In genomic region chr19:55362990-55363716, GRCh38 we compare ENCODE assay signal across 16 cellular contexts. TPM values are rescaled to one million over a fixed set of nuclear protein-coding genes. Genes with fewer than 3 reads are reported as not detected.
DNase-seq lines count a peak whose midpoint lies in the region; FAIRE-seq and TF ChIP-seq lines count a peak whose summit lies in the region.
"Had no signal": no experiment of that assay in that cellular context is flagged by ENCODE, and none has a peak within 500 bp of the region (broad histone marks: within the 10 kb centered on the region; RNA-seq: fewer than 3 reads in every experiment).

GARIN5B (minus strand) TSS chr19:55363260; CDS start chr19:55363066, 194 bp downstream.

- H3K27ac Mint-ChIP-seq in HFFc6, result peak within 1 kb of the TSS; percentile 57
- H3K27ac Mint-ChIP-seq: IgD-negative memory B cell had no signal

- TF ChIP-seq EP300 in H1 (IDR thresholded peaks at IDR 0.05; ENCODE audit: borderline replicate concordance in 1 of 2, low read depth in 2 of 2, low read length in 2 of 2), result no peak

- H2AFZ ChIP-seq in H1 (ENCODE audit: low read length) (no peak within 1 kb of the TSS), mesenchymal stem cell (ENCODE audit: low read depth, low read length) (no peak within 1 kb of the TSS)

- H4K91ac ChIP-seq in H1 (replicated peaks; ENCODE audit: insufficient read length, low read length) (no peak within 1 kb of the TSS), mesenchymal stem cell (ENCODE audit: low read length) (no peak within 1 kb of the TSS)

- H3K23ac ChIP-seq in H1 (ENCODE audit: insufficient read length) (no peak within 1 kb of the TSS), mesenchymal stem cell (ENCODE audit: low read length in 2 of 2) (no peak within 1 kb of the TSS)

- H3K14ac ChIP-seq in H1 (ENCODE audit: insufficient read length) (no peak within 1 kb of the TSS), mesenchymal stem cell (ENCODE audit: low read length in 2 of 2) (no peak within 1 kb of the TSS)

- no peak for TF ChIP-seq CTCF in HFFc6 (IDR thresholded peaks at IDR 0.05)
- TF ChIP-seq CTCF in H1 (IDR thresholded peaks at IDR 0.05; ENCODE audit: control extremely low read depth in 1 of 3, insufficient read depth in 1 of 3, low read depth in 1 of 3, low read length in 3 of 3), result no peak
- TF ChIP-seq CTCF in testis (IDR thresholded peaks at IDR 0.05), result no peak

- whole genome bisulfite sequencing in H1 (ENCODE audit: extremely low coverage in 1 of 2, insufficient coverage in 1 of 2, insufficient read length in 1 of 2, insufficient replicate concordance in 2 of 2, low coverage in 1 of 2, low lambda C conversion rate in 2 of 2, missing lambda C conversion rate in 1 of 2), 2 experiments, result 89% methylated on average over 22 of the region's 27 CpGs; no CpG with 5 or more reads in 1 of the 2 experiments
- WGBS in mesenchymal stem cell, result 89% methylated on average over 27 of the region's 27 CpGs
- 75 to 100% methylated on average over 2 to 27 of the region's 27 CpGs for WGBS in testis, 2 donors

- H2BK12ac ChIP-seq in H1 (ENCODE audit: low read depth, low read length) (peak within 1 kb of the TSS; percentile 50; the same call in 1 of the 2 replicates), mesenchymal stem cell (ENCODE audit: low read length in 2 of 2) (no peak within 1 kb of the TSS)

- H3K18ac ChIP-seq in H1 (ENCODE audit: extremely low read depth, low read length) (no peak within 1 kb of the TSS; the same call in 1 of the 2 replicates), mesenchymal stem cell (ENCODE audit: low read depth in 1 of 2, low read length in 2 of 2) (no peak within 1 kb of the TSS)

- H3K27ac ChIP-seq in H1 (ENCODE audit: low read depth, low read length), result no peak within 1 kb of the TSS
- H3K27ac ChIP-seq in mesenchymal stem cell (ENCODE audit: low read length, poor library complexity, severe bottlenecking), result no peak within 1 kb of the TSS
- no peak within 1 kb of the TSS for H3K27ac ChIP-seq in testis

- no peak within 1 kb of the TSS for H3K4me3 Mint-ChIP-seq in HFFc6

- H2BK20ac ChIP-seq in H1 (ENCODE audit: low read length), result no peak within 1 kb of the TSS

- H2BK5ac ChIP-seq in H1 (ENCODE audit: low read depth, low read length) (no peak within 1 kb of the TSS; the same call in 1 of the 2 replicates), mesenchymal stem cell (ENCODE audit: low read depth, low read length, poor library complexity, severe bottlenecking) (no peak within 1 kb of the TSS)

- DNase-seq in HFFc6 (no peak), H1 (ENCODE audit: low read depth in 1 of 2, low spot score in 2 of 2) (no peak), mesenchymal stem cell (no peak), testis (no peak), GM19240 (ENCODE audit: insufficient read length, low spot score) (no peak), DMS79 (lab: John Stamatoyannopoulos, UW) (no peak), NOMO-1 treated with DMSO at 0.1 percent for 48 hours (lab: John Stamatoyannopoulos, UW; ENCODE audit: unreplicated experiment) (no peak)
- DNase-seq: COR-L47; Kasumi-1; NCI-H1105 treated with DMSO at 0.1 percent for 48 hours; NCI-H187; NCI-H526 treated with DMSO at 0.1 percent for 48 hours; NK-92 treated with Interleukin-12 subunit alpha and Interleukin-12 subunit beta, amount 100 ng/mL, for 24 hours; OCI-M1; RPMI8226 had no signal

- H3K4me1 Mint-ChIP-seq in HFFc6 (ENCODE audit: low read depth), result no peaks in the 10 kb centered on the region
- H3K4me1 Mint-ChIP-seq: IgD-negative memory B cell had no signal

- H3K27me3 Mint-ChIP-seq in HFFc6 (ENCODE audit: insufficient read depth), result peaks cover 4% of the 10 kb centered on the region; the same call in 1 of the 2 replicates

- H2AK5ac ChIP-seq in H1 (ENCODE audit: low read depth, low read length) (peak within 1 kb of the TSS; percentile 82; the same call in 1 of the 2 replicates), mesenchymal stem cell (ENCODE audit: low read length, severe bottlenecking) (no peak within 1 kb of the TSS)

- no peak within 1 kb of the TSS for H3K4me2 ChIP-seq in H1 (ENCODE audit: insufficient read depth in 1 of 2, low read depth in 2 of 2, low read length in 2 of 2)
- H3K4me2 ChIP-seq in mesenchymal stem cell (ENCODE audit: low read length, poor library complexity, severe bottlenecking), result no peak within 1 kb of the TSS

- CTCF ChIA-PET in H1 (lab: Charles Lee; ENCODE audit: partially characterized antibody), result interaction anchor here (0.7 to 2.5 kb wide), 4 partner anchors 9 to 217 kb away, joined by 3 to 11 read pairs (median 4); no protein-coding TSS in a partner anchor

- H3K4me1 ChIP-seq in H1 (replicated peaks in 1 of 4; ENCODE audit: control insufficient read depth in 3 of 4, insufficient read depth in 4 of 4, low read length in 3 of 4) (peaks cover 0 to 10% (median 8%) of the 10 kb centered on the region in 4 experiments; a peak in 6 of 7 replicates), mesenchymal stem cell (ENCODE audit: control insufficient read depth, insufficient read depth, low read depth, low read length) (peaks cover 31% of the 10 kb centered on the region), testis (no peaks in the 10 kb centered on the region)

- H3K4ac ChIP-seq in H1 (replicated peaks; ENCODE audit: insufficient read length, low read depth, low read length), result no peak within 1 kb of the TSS
- H3K4ac ChIP-seq in mesenchymal stem cell (ENCODE audit: low read depth in 1 of 2, low read length in 2 of 2), result no peak within 1 kb of the TSS

- H3K9me3 ChIP-seq in H1 (ENCODE audit: insufficient read depth in 2 of 2, low read depth in 1 of 2, low read length in 1 of 2) (no peaks in the 10 kb centered on the region), mesenchymal stem cell (ENCODE audit: control insufficient read depth, low read length) (no peaks in the 10 kb centered on the region), testis (no peaks in the 10 kb centered on the region)

- intact Hi-C loops in testis (cut with DNase I; ENCODE audit: low total_unique reads), result no loop called here

- no peaks in the 10 kb centered on the region for H3K36me3 ChIP-seq in H1 (ENCODE audit: control insufficient read depth in 2 of 4, insufficient read depth in 4 of 4, low read length in 3 of 4)
- H3K36me3 ChIP-seq in mesenchymal stem cell (ENCODE audit: control insufficient read depth in 1 of 2, insufficient read depth in 2 of 2, low read depth in 1 of 2, low read length in 2 of 2), result peaks cover 0 to 35% of the 10 kb centered on the region in 2 experiments
- no peaks in the 10 kb centered on the region for H3K36me3 ChIP-seq in testis (ENCODE audit: low read depth, missing control alignments)

- no peak for TF ChIP-seq RAD21 in H1 (IDR thresholded peaks at IDR 0.05 in 1 of 2, conservative IDR thresholded peaks at IDR 0.05 in 1 of 2; ENCODE audit: low read depth in 2 of 2, low read length in 2 of 2)

- H3K79me1 ChIP-seq in H1 (ENCODE audit: low read depth, low read length) (no peaks in the 10 kb centered on the region), mesenchymal stem cell (replicated peaks; ENCODE audit: low read length, poor library complexity, severe bottlenecking) (peaks cover 6% of the 10 kb centered on the region)

- TF ChIP-seq POLR2A in H1 (IDR thresholded peaks at IDR 0.05; ENCODE audit: control extremely low read depth in 1 of 2, low read depth in 2 of 2, low read length in 2 of 2), result no peak
- no peak for TF ChIP-seq POLR2A in testis (IDR thresholded peaks at IDR 0.05)

- H3K4me3 ChIP-seq in H1 (ENCODE audit: extremely low read depth in 1 of 4, insufficient read depth in 2 of 4, low read depth in 3 of 4, low read length in 4 of 4) (no peak within 1 kb of the TSS), mesenchymal stem cell (ENCODE audit: insufficient read depth in 1 of 2, low read depth in 1 of 2, low read length in 2 of 2) (no peak within 1 kb of the TSS), testis (no peak within 1 kb of the TSS)

- no peaks in the 10 kb centered on the region for H3K9me3 Mint-ChIP-seq in HFFc6
- H3K9me3 Mint-ChIP-seq: IgD-negative memory B cell had no signal

- no peak for FAIRE-seq in H1 (lab: Jason Lieb, UNC)

- POLR2A ChIA-PET in H1 (lab: Charles Lee; ENCODE audit: partially characterized antibody), result interaction anchor here (0.6 to 3.8 kb wide), 11 partner anchors 10 to 44 kb away, joined by 3 to 16 read pairs (median 5); partner anchors contain the start of genes KMT5C and TMEM190

- H3K9ac ChIP-seq in H1 (replicated peaks in 1 of 4; ENCODE audit: extremely low read depth in 1 of 4, low read depth in 3 of 4, low read length in 3 of 4) (no peak within 1 kb of the TSS), mesenchymal stem cell (ENCODE audit: low read length) (no peak within 1 kb of the TSS)

- peak within 1 kb of the TSS; percentile 96 for H4K8ac ChIP-seq in H1 (ENCODE audit: extremely low read depth, insufficient read depth, low read length)
- no peak within 1 kb of the TSS for H4K8ac ChIP-seq in mesenchymal stem cell (ENCODE audit: low read length)

- no peaks in the 10 kb centered on the region for H4K20me1 ChIP-seq in H1 (replicated peaks in 1 of 2; ENCODE audit: control insufficient read depth in 1 of 2, insufficient read depth in 2 of 2, low read length in 2 of 2)

- H3K79me2 ChIP-seq in H1 (ENCODE audit: control insufficient read depth in 1 of 2, insufficient read depth in 2 of 2, low read length in 2 of 2), result no peaks in the 10 kb centered on the region

- peak within 1 kb of the TSS; percentile 31 for H4K5ac ChIP-seq in H1 (ENCODE audit: insufficient read length, low read depth, low read length)

- H3K23me2 ChIP-seq in H1 (ENCODE audit: low read depth, low read length), result no peaks in the 10 kb centered on the region

- peaks cover 0 to 12% (median 10%) of the 10 kb centered on the region in 4 experiments; a peak in 6 of 7 replicates for H3K27me3 ChIP-seq in H1 (replicated peaks in 1 of 4; ENCODE audit: control insufficient read depth in 3 of 4, extremely low read depth in 1 of 4, insufficient read depth in 3 of 4, low read length in 3 of 4)
- H3K27me3 ChIP-seq in mesenchymal stem cell (ENCODE audit: control insufficient read depth in 1 of 2, insufficient read depth in 1 of 2, low read length in 2 of 2), result peaks cover 0 to 3% of the 10 kb centered on the region in 2 experiments
- no peaks in the 10 kb centered on the region for H3K27me3 ChIP-seq in testis

- peaks cover 8% of the 10 kb centered on the region; the same call in 1 of the 2 replicates for H3K36me3 Mint-ChIP-seq in HFFc6 (ENCODE audit: low read depth)
- H3K36me3 Mint-ChIP-seq: IgD-negative memory B cell had no signal

- H3K56ac ChIP-seq in H1 (replicated peaks; ENCODE audit: insufficient read length, low read depth, low read length), result no peak within 1 kb of the TSS

- H2BK120ac ChIP-seq in H1 (replicated peaks; ENCODE audit: low read depth, low read length), result no peak within 1 kb of the TSS
- no peak within 1 kb of the TSS for H2BK120ac ChIP-seq in mesenchymal stem cell (ENCODE audit: low read depth, low read length)

- peak within 1 kb of the TSS; percentile 72; the same call in 1 of the 2 replicates for H2BK15ac ChIP-seq in H1 (ENCODE audit: low read length)
- H2BK15ac ChIP-seq in mesenchymal stem cell (ENCODE audit: low read depth, poor library complexity, severe bottlenecking), result peak within 1 kb of the TSS; percentile 56

RNA-seq across cellular contexts. Expression of gene GARIN5B, which starts in this region (rescaled TPM):
- total RNA-seq in HFFc6 (2021; fragmentation: NEBNext Ultra II Directional; extraction: Animal tissue kit (Norgen Biotek cat#: 25700)), result under 1 TPM in 1 of 6 experiments, not detected in 5; 0.05 TPM
- total RNA-seq in H1 (2021; fragmentation: NEBNext Ultra II Directional; extraction: Animal tissue kit (Norgen Biotek cat#: 25700)), result not detected in 2 replicates
- polyA plus RNA-seq in H1 (2011; rRNA removed) (0.03 and 0.05 TPM in 2 replicates), testis (ENCODE audit: insufficient read depth, low read depth, low replicate concordance) (49.6 TPM)
- 0.03 TPM for polyA plus RNA-seq in H1 (2011; cell fraction: cytosol; rRNA removed)
- 0.63 TPM for polyA plus RNA-seq in H1 (2011; cell fraction: nucleus; rRNA removed)
- polyA plus RNA-seq in H1 (2012, experiment 1 of 2), result 0.08 TPM in 1 of 4 replicates, not detected in the others
- polyA plus RNA-seq in H1 (2012, experiment 2 of 2), result not detected
- polyA plus RNA-seq in H1 (2013, experiment 1 of 2), result 0.02 TPM
- 0.02 TPM for polyA plus RNA-seq in H1 (2013, experiment 2 of 2)
- not detected in 2 replicates for polyA minus RNA-seq in H1 (2011; rRNA and poly(A)+ RNA removed)
- not detected for polyA minus RNA-seq in H1 (2011; cell fraction: cytosol; rRNA and poly(A)+ RNA removed)
- 0.20 TPM for polyA minus RNA-seq in H1 (2011; cell fraction: nucleus; rRNA and poly(A)+ RNA removed)
- polyA plus RNA-seq in mesenchymal stem cell (2013, experiment 1 of 2), result not detected
- not detected for polyA plus RNA-seq in mesenchymal stem cell (2013, experiment 2 of 2)
- total RNA-seq in testis, result 10 to 100 TPM; 11.3 to 28.2 TPM
- polyA plus RNA-seq: IgD-negative memory B cell had no signal

Comparison
In these comparisons a context has a peak if more than half of its experiments do, and no peak if none do; other contexts are left out.
1. RNA of gene GARIN5B (total RNA-seq): 11.3 to 28.2 TPM in testis; 0.05 TPM in HFFc6 and not detected in H1; every median in the first group is over 10 times any median in the second.
2. RNA of gene GARIN5B (polyA plus RNA-seq): 49.6 TPM in testis (single experiment); 0.02 to 0.63 TPM in H1; every median in the first group is over 10 times any median in the second.